Comparison of ENCODE assay signal across 11 cellular contexts in the genomic region with DNA sequence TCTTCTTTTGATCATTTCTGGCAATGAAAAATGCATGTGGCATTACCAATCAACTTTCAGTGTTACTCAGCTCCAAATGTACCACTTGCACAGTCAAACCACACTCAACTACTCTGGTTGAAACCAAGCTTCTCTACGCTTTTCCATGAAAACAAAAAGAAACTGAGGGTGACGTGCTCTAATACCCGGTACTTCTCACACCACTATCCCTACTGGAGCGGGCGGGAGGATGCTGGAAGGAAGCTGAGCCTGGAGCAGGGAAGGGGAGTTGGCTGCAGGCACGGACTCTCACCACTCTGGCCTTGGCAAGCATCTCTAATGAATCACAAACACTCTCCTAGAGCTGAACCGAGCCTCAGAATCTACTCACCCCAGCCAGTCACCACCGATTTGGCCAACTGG. TPM values are rescaled to one million over a fixed set of nuclear protein-coding genes. Genes with fewer than 3 reads are reported as not detected.
A peak's percentile ranks its signal among the peaks of the same experiment; 100 is the strongest.
DNase-seq lines count a peak whose midpoint lies in the region; ATAC-seq and TF ChIP-seq lines count a peak whose summit lies in the region.
"Had no signal": no experiment of that assay in that cellular context is flagged by ENCODE, and none has a peak within 500 bp of the region (broad histone marks: within the 10 kb centered on the region; RNA-seq: fewer than 3 reads in every experiment).

No MANE protein-coding gene starts in this region.

- peak; percentile 73 for DNase-seq in AG08396 (ENCODE audit: low spot score)
- peak; percentile 64 for DNase-seq in amniotic epithelial cell (ENCODE audit: low read depth)
- no peak for DNase-seq in left lung
- no peak for DNase-seq in body of pancreas
- DNase-seq in inferior parietal cortex (ENCODE audit: extremely low spot score) = no peak
- DNase-seq in DMS 273 treated with DMSO at 0.1 percent for 48 hours (lab: John Stamatoyannopoulos, UW) = no peak
- DNase-seq in COLO829 (ENCODE audit: low spot score) = no peak
- DNase-seq: activated gamma-delta T cell treated with Interleukin-2 at 50 U/mL for 16 hours, islet precursor cell, NCI-H748 treated with DMSO at 0.1 percent for 48 hours had no signal

- peaks cover 0 to 52% of the 10 kb centered on the region in 2 donors for H3K4me1 ChIP-seq in left lung
- H3K4me1 ChIP-seq in body of pancreas = peaks cover 29% of the 10 kb centered on the region

- H3K9me3 ChIP-seq in left lung (no peaks in the 10 kb centered on the region), body of pancreas (no peaks in the 10 kb centered on the region)

- H3K36me3 ChIP-seq in left lung (no peaks in the 10 kb centered on the region), body of pancreas (replicated peaks in 1 of 2; ENCODE audit: insufficient read depth in 1 of 2, low read depth in 2 of 2) (no peaks in the 10 kb centered on the region)

- TF ChIP-seq CTCF in left lung (IDR thresholded peaks at IDR 0.05) (no peak), body of pancreas (IDR thresholded peaks at IDR 0.05) (no peak)

- no peak overlapping the region for H3K4me3 ChIP-seq in left lung
- H3K4me3 ChIP-seq in body of pancreas = no peak overlapping the region

- H3K27me3 ChIP-seq in left lung = no peaks in the 10 kb centered on the region
- no peaks in the 10 kb centered on the region for H3K27me3 ChIP-seq in body of pancreas

- intact Hi-C loops in left lung (cut with DNase I) (no loop called here), body of pancreas (cut with DNase I) (no loop called here)

- 79 to 85% methylated on average over 8 of the region's 8 CpGs for WGBS in body of pancreas, 2 donors

- H3K27ac ChIP-seq in left lung (no peak overlapping the region), body of pancreas (no peak overlapping the region)

- ATAC-seq in GM18867 (IDR thresholded peaks at IDR 0.05; ENCODE audit: unreplicated experiment) = peak; percentile 42
- peak; percentile 62 for ATAC-seq in left lung
- no peak for ATAC-seq in body of pancreas

- no peak for TF ChIP-seq POLR2A in body of pancreas (IDR thresholded peaks at IDR 0.05)

RNA-seq across cellular contexts. Expression of a gene that starts 48.2 kb away (rescaled TPM):
- 10 to 100 TPM; 81.5 to 84.0 TPM for total RNA-seq in left lung
- 10 to 100 TPM; 35.0 to 56.7 TPM for total RNA-seq in body of pancreas

Comparison
In these comparisons a context has a peak if more than half of its experiments do, and no peak if none do; other contexts are left out.
1. DNase-seq: peak in AG08396 (single experiment) and amniotic epithelial cell (single experiment); none in left lung (0 of 2), body of pancreas (0 of 4), inferior parietal cortex (single experiment), DMS 273 treated with DMSO at 0.1 percent for 48 hours (single experiment) and COLO829 (single experiment).